ENCODE assay signal across 11 cellular contexts in the genomic region with DNA sequence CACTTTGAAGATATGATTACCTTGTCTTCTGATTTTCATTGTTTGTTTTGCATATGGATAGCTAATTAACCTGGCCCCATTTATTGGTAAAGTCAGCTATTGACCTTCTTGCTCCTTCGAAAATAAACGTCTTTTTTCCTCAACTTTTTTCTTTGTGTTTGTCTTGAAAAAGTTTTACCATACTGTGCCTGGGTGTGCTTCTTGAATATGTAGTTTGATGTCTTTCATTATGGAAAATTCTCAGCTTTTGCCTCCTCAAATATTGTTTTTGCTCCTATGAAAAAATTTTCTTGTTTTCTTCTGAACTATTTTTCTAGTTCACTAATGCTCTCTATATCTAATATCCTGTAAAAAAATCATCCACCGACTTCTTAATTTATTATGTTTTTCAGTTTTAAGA. TPM values are rescaled to one million over a fixed set of nuclear protein-coding genes. Genes with fewer than 3 reads are reported as not detected.
"Had no signal": no experiment of that assay in that cellular context is flagged by ENCODE, and none has a peak within 500 bp of the region (broad histone marks: within the 10 kb centered on the region; RNA-seq: fewer than 3 reads in every experiment).

No MANE protein-coding gene starts in this region.

- H3K36me3 ChIP-seq: HAP-1 had no signal

- DNase-seq: GM23248, GOT3, H7, H9, HCEC 1CT, HFFc6 had no signal

- FAIRE-seq: H1, H54 had no signal

- H3K4me3 ChIP-seq: GM23248, GM23338, HAP-1 had no signal

- H3K4me1 ChIP-seq: HAP-1 had no signal

- H3K27ac ChIP-seq: GM23248 had no signal

- H3K9me3 ChIP-seq: HAP-1 had no signal

- ATAC-seq: GM23338, HCT116 had no signal

RNA-seq across cellular contexts. Expression of gene LHX8, which starts 25.0 kb away (rescaled TPM):
- total RNA-seq: GM23248, H7, H9, HFFc6 had no signal
